In the genomic region with DNA sequence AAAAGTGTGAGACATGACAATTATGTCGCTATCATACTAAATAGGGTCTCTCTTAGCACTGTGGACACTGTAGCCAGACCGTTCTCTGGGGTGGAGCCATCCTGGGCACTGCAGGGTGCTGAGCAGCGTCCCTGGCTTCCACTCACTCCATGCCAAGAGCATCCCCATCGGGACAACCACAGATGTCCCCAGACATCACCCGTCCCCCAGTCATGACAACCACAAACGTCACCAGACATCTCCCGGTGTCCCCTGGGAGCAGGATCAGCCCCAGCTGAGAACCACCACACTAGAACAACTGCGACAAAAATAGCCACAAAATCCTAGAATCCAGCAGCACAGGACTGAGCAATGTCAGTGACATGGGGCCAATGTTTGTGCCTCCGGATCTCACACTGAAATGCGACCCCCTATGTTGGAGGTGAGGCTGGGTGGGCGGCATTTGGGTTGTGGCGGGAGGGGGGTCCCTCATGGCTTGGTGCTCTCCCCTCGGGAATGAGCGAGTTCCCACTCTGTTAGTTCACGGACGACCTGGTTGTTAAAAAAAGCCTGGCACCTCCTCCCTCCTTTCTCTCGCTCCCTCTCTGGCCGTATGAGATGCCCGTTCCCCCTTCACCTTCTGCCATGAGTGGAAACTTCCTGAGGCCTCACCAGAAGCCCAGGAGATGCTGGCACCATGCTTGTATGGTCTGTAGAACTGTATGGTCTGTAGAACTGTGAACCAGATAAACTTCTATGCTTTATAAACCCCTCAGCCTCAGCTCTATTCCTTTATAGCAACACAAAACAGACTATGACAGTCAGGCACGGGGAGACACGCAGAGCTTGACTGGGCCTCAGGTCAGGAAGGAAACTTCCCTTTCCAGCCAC, we compare ENCODE assay signal across 30 cellular contexts.
DNase-seq lines count a peak whose midpoint lies in the region; ATAC-seq and TF ChIP-seq lines count a peak whose summit lies in the region.
"Had no signal": no experiment of that assay in that cellular context is flagged by ENCODE, and none has a peak within 500 bp of the region (broad histone marks: within the 10 kb centered on the region; RNA-seq: fewer than 3 reads in every experiment).

No MANE protein-coding gene starts in this region.

- no peaks in the 10 kb centered on the region for H3K27me3 Mint-ChIP-seq in natural killer cell treated with Interleukin-12 subunit alpha and Interleukin-12 subunit beta and Interleukin-15 and Interleukin-18, amount 100 ng/mL, for 72 hours
- no peaks in the 10 kb centered on the region for H3K27me3 Mint-ChIP-seq in natural killer cell (ENCODE audit: low read depth in 2 of 2)
- H3K27me3 Mint-ChIP-seq in dendritic cell treated with granulocyte-macrophage colony-stimulating factor and Interleukin-4, amounts not matched to agents 40 ng/mL and 50 ng/mL, for 4 days, result peaks cover 13% of the 10 kb centered on the region
- H3K27me3 Mint-ChIP-seq: activated CD4-positive, alpha-beta T cell treated with anti-CD3 and anti-CD28 coated beads for 36 hours had no signal

- peak overlapping the region; percentile 64 for H2AK5ac ChIP-seq in trophoblast cell (ENCODE audit: low read length)

- peak overlapping the region; percentile 11 for H2BK5ac ChIP-seq in trophoblast cell (ENCODE audit: low read depth, low read length, poor library complexity)

- H3K4me3 ChIP-seq in trophoblast cell (ENCODE audit: low read depth, low read length), result no peak overlapping the region
- H3K4me3 ChIP-seq: K562, ovary, SJCRH30, thyroid gland had no signal

- H3K79me2 ChIP-seq in trophoblast cell (ENCODE audit: control insufficient read depth, insufficient read depth, low read length, poor library complexity), result no peaks in the 10 kb centered on the region

- H3K9me3 Mint-ChIP-seq in natural killer cell treated with Interleukin-12 subunit alpha and Interleukin-12 subunit beta and Interleukin-15 and Interleukin-18, amount 100 ng/mL, for 72 hours, result peaks cover 3% of the 10 kb centered on the region
- no peaks in the 10 kb centered on the region for H3K9me3 Mint-ChIP-seq in natural killer cell
- peaks cover 16% of the 10 kb centered on the region for H3K9me3 Mint-ChIP-seq in dendritic cell treated with granulocyte-macrophage colony-stimulating factor and Interleukin-4, amounts not matched to agents 40 ng/mL and 50 ng/mL, for 4 days

- intact Hi-C loops in natural killer cell (cut with micrococcal nuclease), result no loop called here
- intact Hi-C loops in dendritic cell treated with granulocyte-macrophage colony-stimulating factor and Interleukin-4, amounts not matched to agents 40 ng/mL and 50 ng/mL, for 4 days (cut with micrococcal nuclease), result no loop called here

- peak overlapping the region; percentile 17 for H2BK120ac ChIP-seq in trophoblast cell (ENCODE audit: insufficient read depth, low read length, poor library complexity)

- H3K79me1 ChIP-seq in trophoblast cell (ENCODE audit: low read length), result peaks cover 14% of the 10 kb centered on the region

- H3K27ac Mint-ChIP-seq in natural killer cell treated with Interleukin-12 subunit alpha and Interleukin-12 subunit beta and Interleukin-15 and Interleukin-18, amount 100 ng/mL, for 72 hours, result peak overlapping the region; percentile 47 to 49
- H3K27ac Mint-ChIP-seq in natural killer cell, result no peak overlapping the region
- H3K27ac Mint-ChIP-seq in dendritic cell treated with granulocyte-macrophage colony-stimulating factor and Interleukin-4, amounts not matched to agents 40 ng/mL and 50 ng/mL, for 4 days, result peak overlapping the region; percentile 42
- H3K27ac Mint-ChIP-seq: activated CD4-positive, alpha-beta T cell treated with anti-CD3 and anti-CD28 coated beads for 36 hours; stimulated activated naive CD8-positive, alpha-beta T cell treated with anti-CD3 and anti-CD28 coated beads, Interleukin-15, Interleukin-2, amounts not matched to agents 100 ng/mL and 50 ng/mL, for 24 hours had no signal

- WGBS in trophoblast cell (ENCODE audit: extremely low coverage, insufficient coverage, insufficient read length), result no CpG with 5 or more reads among the region's 21 CpGs

- no peak overlapping the region for H4K12ac ChIP-seq in trophoblast cell (ENCODE audit: low read depth, low read length)

- no peak overlapping the region for H3K4me3 Mint-ChIP-seq in natural killer cell treated with Interleukin-12 subunit alpha and Interleukin-12 subunit beta and Interleukin-15 and Interleukin-18, amount 100 ng/mL, for 72 hours
- no peak overlapping the region for H3K4me3 Mint-ChIP-seq in natural killer cell
- H3K4me3 Mint-ChIP-seq in dendritic cell treated with granulocyte-macrophage colony-stimulating factor and Interleukin-4, amounts not matched to agents 40 ng/mL and 50 ng/mL, for 4 days, result no peak overlapping the region
- H3K4me3 Mint-ChIP-seq: activated CD4-positive, alpha-beta T cell treated with anti-CD3 and anti-CD28 coated beads for 36 hours; activated CD8-positive, alpha-beta T cell treated with anti-CD3 and anti-CD28 coated beads, Interleukin-2, amount 10 ng/mL, durations not matched to agents 7 days and 5 days; central memory CD8-positive, alpha-beta T cell; stimulated activated naive CD8-positive, alpha-beta T cell treated with anti-CD3 and anti-CD28 coated beads, Interleukin-15, Interleukin-2, amounts not matched to agents 100 ng/mL and 50 ng/mL, for 24 hours had no signal

- peak; percentile 45 for DNase-seq in natural killer cell treated with Interleukin-12 subunit alpha and Interleukin-12 subunit beta and Interleukin-15 and Interleukin-18, amount 100 ng/mL, for 72 hours (ENCODE audit: low spot score)
- DNase-seq in natural killer cell, result no peak
- no peak for DNase-seq in trophoblast cell
- DNase-seq in NCI-H2081 treated with DMSO at 0.1 percent for 48 hours (lab: John Stamatoyannopoulos, UW), result no peak
- no peak for DNase-seq in HuH-7 (ENCODE audit: low spot score)
- DNase-seq: ACHN; activated CD4-positive, alpha-beta T cell treated with anti-CD3 and anti-CD28 coated beads for 36 hours; activated CD8-positive, alpha-beta T cell treated with anti-CD3 and anti-CD28 coated beads, Interleukin-2, amount 10 ng/mL, durations not matched to agents 7 days and 5 days; BE2C; Caco-2; dermis blood vessel endothelial cell; DMS53; glutamatergic neuron; midbrain; NCI-H1048; NCI-H1694; NCI-H446; NCI-H82; SJCRH30; stimulated activated CD4-positive, alpha-beta T cell treated with anti-CD3 and anti-CD28 coated beads, Interleukin-2, amount 100 ng/mL, for 24 hours; SW 1271 had no signal

- peaks cover 24 to 42% of the 10 kb centered on the region in 2 donors for H3K4me1 Mint-ChIP-seq in natural killer cell treated with Interleukin-12 subunit alpha and Interleukin-12 subunit beta and Interleukin-15 and Interleukin-18, amount 100 ng/mL, for 72 hours (ENCODE audit: low read depth in 2 of 2)
- peaks cover 6 to 13% of the 10 kb centered on the region in 2 donors for H3K4me1 Mint-ChIP-seq in natural killer cell
- peaks cover 29% of the 10 kb centered on the region for H3K4me1 Mint-ChIP-seq in dendritic cell treated with granulocyte-macrophage colony-stimulating factor and Interleukin-4, amounts not matched to agents 40 ng/mL and 50 ng/mL, for 4 days (ENCODE audit: low read depth)
- H3K4me1 Mint-ChIP-seq: central memory CD8-positive, alpha-beta T cell had no signal

- no peak for ATAC-seq in natural killer cell treated with Interleukin-12 subunit alpha and Interleukin-12 subunit beta and Interleukin-15 and Interleukin-18, amount 100 ng/mL, for 72 hours
- ATAC-seq in natural killer cell (no peak), HG03097 (IDR thresholded peaks at IDR 0.05; ENCODE audit: low FRiP score, unreplicated experiment) (no peak), HG03457 (IDR thresholded peaks at IDR 0.05; ENCODE audit: unreplicated experiment) (no peak)
- ATAC-seq: activated CD4-positive, alpha-beta T cell treated with anti-CD3 and anti-CD28 coated beads for 36 hours; activated CD8-positive, alpha-beta T cell treated with anti-CD3 and anti-CD28 coated beads, Interleukin-2, amount 10 ng/mL, durations not matched to agents 7 days and 5 days; esophagus mucosa; K562 had no signal

- no peak for TF ChIP-seq CTCF in natural killer cell (IDR thresholded peaks at IDR 0.05)

- peak overlapping the region; percentile 2 for H3K18ac ChIP-seq in trophoblast cell (ENCODE audit: low read length)

- no peak overlapping the region for H4K91ac ChIP-seq in trophoblast cell (ENCODE audit: low read depth, low read length)

- no peak overlapping the region for H2AFZ ChIP-seq in trophoblast cell (ENCODE audit: insufficient read depth, low read length, poor library complexity)

- H3K36me3 ChIP-seq in trophoblast cell (ENCODE audit: control insufficient read depth in 1 of 2, insufficient read depth in 2 of 2, low read length in 2 of 2), result no peaks in the 10 kb centered on the region
- H3K36me3 ChIP-seq: BE2C, ovary, SJCRH30, thyroid gland had no signal

- H3K4me1 ChIP-seq in trophoblast cell (ENCODE audit: control insufficient read depth in 1 of 2, insufficient read depth in 2 of 2, low read length in 2 of 2), result peaks cover 9 to 12% of the 10 kb centered on the region in 2 experiments
- H3K4me1 ChIP-seq: BE2C, Caco-2, SJCRH30, thyroid gland had no signal

- no peak overlapping the region for H4K8ac ChIP-seq in trophoblast cell (ENCODE audit: low read depth, low read length)

- H3K14ac ChIP-seq in trophoblast cell (ENCODE audit: low read length), result no peak overlapping the region

- peak overlapping the region; percentile 33 for H3K23ac ChIP-seq in trophoblast cell (ENCODE audit: low read length)

- peaks cover 9% of the 10 kb centered on the region for H3K9me3 ChIP-seq in trophoblast cell (ENCODE audit: insufficient read depth, low read depth, low read length)
- H3K9me3 ChIP-seq: Caco-2, ovary, thyroid gland had no signal

- no peak overlapping the region for H3K9ac ChIP-seq in trophoblast cell (ENCODE audit: low read length)

- H3K4ac ChIP-seq in trophoblast cell (ENCODE audit: low read depth, low read length), result no peak overlapping the region

- H3K27ac ChIP-seq in trophoblast cell (ENCODE audit: low read depth, low read length), result no peak overlapping the region
- H3K27ac ChIP-seq: ovary, SJCRH30, thyroid gland had no signal

- H2BK12ac ChIP-seq in trophoblast cell (ENCODE audit: low read length), result peak overlapping the region; percentile 38

- H3K27me3 ChIP-seq in trophoblast cell (ENCODE audit: insufficient read depth, low read length), result no peaks in the 10 kb centered on the region
- H3K27me3 ChIP-seq: BE2C, ovary, SJCRH30, thyroid gland had no signal

- H3K4me2 ChIP-seq in trophoblast cell (ENCODE audit: low read length), result no peak overlapping the region

- no peaks in the 10 kb centered on the region for H3K36me3 Mint-ChIP-seq in natural killer cell treated with Interleukin-12 subunit alpha and Interleukin-12 subunit beta and Interleukin-15 and Interleukin-18, amount 100 ng/mL, for 72 hours
- H3K36me3 Mint-ChIP-seq in natural killer cell, result no peaks in the 10 kb centered on the region
- H3K36me3 Mint-ChIP-seq in dendritic cell treated with granulocyte-macrophage colony-stimulating factor and Interleukin-4, amounts not matched to agents 40 ng/mL and 50 ng/mL, for 4 days (ENCODE audit: low read depth), result no peaks in the 10 kb centered on the region

Comparison
In these comparisons a context has a peak if more than half of its experiments do, and no peak if none do; other contexts are left out.
1. H3K27ac Mint-ChIP-seq: peak in natural killer cell treated with Interleukin-12 subunit alpha and Interleukin-12 subunit beta and Interleukin-15 and Interleukin-18, amount 100 ng/mL, for 72 hours (2 of 2) and dendritic cell treated with granulocyte-macrophage colony-stimulating factor and Interleukin-4, amounts not matched to agents 40 ng/mL and 50 ng/mL, for 4 days (single experiment); none in natural killer cell (0 of 2).